ENCODE assay signal across 9 cellular contexts in the genomic region with DNA sequence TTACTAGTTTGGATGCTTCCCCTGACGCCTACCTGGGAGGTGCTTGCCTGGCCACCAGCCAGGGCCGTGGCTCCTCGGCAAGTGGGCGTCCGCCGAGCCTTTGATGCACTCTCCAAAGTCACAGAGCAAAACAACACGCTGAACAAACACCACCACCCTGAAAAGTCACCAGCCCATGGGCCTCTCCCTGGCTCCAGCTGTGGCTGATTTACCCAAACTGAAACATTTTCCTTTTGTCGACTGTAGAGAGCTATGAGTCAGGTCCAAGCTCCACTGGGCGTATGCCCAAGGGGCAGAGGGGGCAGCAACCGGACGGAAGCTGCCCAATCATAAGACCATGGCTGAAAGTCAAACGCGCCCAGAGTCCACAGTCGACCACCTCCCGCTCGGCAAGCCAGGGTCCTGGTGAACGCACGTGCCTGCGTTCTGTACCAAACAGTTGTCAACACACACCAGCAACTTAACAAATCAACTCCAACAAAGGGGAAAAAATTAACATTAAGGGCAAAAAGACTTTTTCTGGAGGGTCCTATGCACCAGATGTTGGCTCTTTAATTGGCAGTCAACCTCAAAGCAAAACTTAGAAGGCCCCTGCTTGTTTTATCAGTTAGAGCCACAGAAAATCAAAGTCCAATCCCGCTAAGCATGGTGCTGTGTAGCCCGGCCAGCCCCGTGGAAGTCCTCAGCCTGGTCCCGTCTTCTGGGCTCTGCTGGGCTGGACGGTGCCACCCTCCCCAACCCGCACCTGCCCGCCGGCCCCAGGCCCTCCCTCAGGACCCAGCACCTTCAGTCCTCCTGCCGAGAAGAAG. TPM values are rescaled to one million over a fixed set of nuclear protein-coding genes. Genes with fewer than 3 reads are reported as not detected.
DNase-seq lines count a peak whose midpoint lies in the region; ATAC-seq and TF ChIP-seq lines count a peak whose summit lies in the region.
"Had no signal": no experiment of that assay in that cellular context is flagged by ENCODE, and none has a peak within 500 bp of the region (broad histone marks: within the 10 kb centered on the region; RNA-seq: fewer than 3 reads in every experiment).

No MANE protein-coding gene starts in this region.

- 0 out of 2 replicates have a peak, but pooled peaks cover 3% of the 10 kb centered on the region for H3K36me3 ChIP-seq in SJSA1
- no peaks in the 10 kb centered on the region for H3K36me3 ChIP-seq in upper lobe of left lung

- no peak for TF ChIP-seq CTCF in upper lobe of left lung (IDR thresholded peaks at IDR 0.05)

- H3K27me3 Mint-ChIP-seq in activated CD4-positive, alpha-beta memory T cell treated with anti-CD3 and anti-CD28 coated beads for 36 hours = no peaks in the 10 kb centered on the region
- H3K27me3 Mint-ChIP-seq in activated CD4-positive, alpha-beta memory T cell treated with anti-CD3 and anti-CD28 coated beads, Interleukin-2, amount 10 ng/mL, durations not matched to agents 7 days and 5 days = peaks cover 11% of the 10 kb centered on the region

- no peaks in the 10 kb centered on the region for H3K9me3 Mint-ChIP-seq in activated CD4-positive, alpha-beta memory T cell treated with anti-CD3 and anti-CD28 coated beads for 36 hours
- no peaks in the 10 kb centered on the region for H3K9me3 Mint-ChIP-seq in activated CD4-positive, alpha-beta memory T cell treated with anti-CD3 and anti-CD28 coated beads, Interleukin-2, amount 10 ng/mL, durations not matched to agents 7 days and 5 days

- TF ChIP-seq POLR2A in upper lobe of left lung (IDR thresholded peaks at IDR 0.05) = no peak

- POLR2A ChIA-PET in activated CD4-positive, alpha-beta memory T cell treated with anti-CD3 and anti-CD28 coated beads for 36 hours (lab: Charles Lee) = no interaction called here
- POLR2A ChIA-PET in activated CD4-positive, alpha-beta memory T cell treated with anti-CD3 and anti-CD28 coated beads, Interleukin-2, amount 10 ng/mL, durations not matched to agents 7 days and 5 days (lab: Charles Lee) = no interaction called here

- TF ChIP-seq EP300 in upper lobe of left lung (IDR thresholded peaks at IDR 0.05) = no peak

- DNase-seq in activated CD4-positive, alpha-beta memory T cell treated with anti-CD3 and anti-CD28 coated beads for 36 hours = peak; percentile 43
- no peak for DNase-seq in activated CD4-positive, alpha-beta memory T cell treated with anti-CD3 and anti-CD28 coated beads, Interleukin-2, amount 10 ng/mL, durations not matched to agents 7 days and 5 days
- DNase-seq in SJSA1 (ENCODE audit: low read depth in 1 of 2, low spot score in 2 of 2) (peak; percentile 85 to 86), islet precursor cell (peak; percentile 59), upper lobe of left lung (peak in 1 of 2 donors; percentile 77), SKM-1 treated with dmso at 0.1 percent for 144 hours (lab: John Stamatoyannopoulos, UW; ENCODE audit: unreplicated experiment) (no peak), hippocampal formation (lab: John Stamatoyannopoulos, UW) (no peak)

- CTCF ChIA-PET in activated CD4-positive, alpha-beta memory T cell treated with anti-CD3 and anti-CD28 coated beads for 36 hours (lab: Charles Lee) = interaction anchor here (1.6 kb wide), 1 partner anchor 14 kb away, joined by 3 read pairs; no protein-coding TSS in a partner anchor
- CTCF ChIA-PET in activated CD4-positive, alpha-beta memory T cell treated with anti-CD3 and anti-CD28 coated beads, Interleukin-2, amount 10 ng/mL, durations not matched to agents 7 days and 5 days (lab: Charles Lee) = no interaction called here

- ATAC-seq in upper lobe of left lung (ENCODE audit: low FRiP score in 2 of 2) = peak in 1 of 2 donors; percentile 60
- no peak for ATAC-seq in HG02970 (IDR thresholded peaks at IDR 0.05; ENCODE audit: low FRiP score, unreplicated experiment)

- H3K27me3 ChIP-seq in SJSA1 (replicated peaks) (no peaks in the 10 kb centered on the region), upper lobe of left lung (no peaks in the 10 kb centered on the region)

- intact Hi-C loops in activated CD4-positive, alpha-beta memory T cell treated with anti-CD3 and anti-CD28 coated beads for 36 hours (cut with micrococcal nuclease) = no loop called here

- peaks cover 55% of the 10 kb centered on the region for H3K4me1 ChIP-seq in SJSA1 (replicated peaks)
- H3K4me1 ChIP-seq in upper lobe of left lung = peaks cover 29 to 59% (median 33%) of the 10 kb centered on the region in 4 donors

- H3K36me3 Mint-ChIP-seq in activated CD4-positive, alpha-beta memory T cell treated with anti-CD3 and anti-CD28 coated beads for 36 hours = no peaks in the 10 kb centered on the region
- no peaks in the 10 kb centered on the region for H3K36me3 Mint-ChIP-seq in activated CD4-positive, alpha-beta memory T cell treated with anti-CD3 and anti-CD28 coated beads, Interleukin-2, amount 10 ng/mL, durations not matched to agents 7 days and 5 days (ENCODE audit: low read depth)

- H3K4me3 Mint-ChIP-seq in activated CD4-positive, alpha-beta memory T cell treated with anti-CD3 and anti-CD28 coated beads for 36 hours = no peak overlapping the region
- H3K4me3 Mint-ChIP-seq in activated CD4-positive, alpha-beta memory T cell treated with anti-CD3 and anti-CD28 coated beads, Interleukin-2, amount 10 ng/mL, durations not matched to agents 7 days and 5 days = no peak overlapping the region
- H3K4me3 Mint-ChIP-seq: CD14-positive monocyte had no signal

- H3K4me1 Mint-ChIP-seq in activated CD4-positive, alpha-beta memory T cell treated with anti-CD3 and anti-CD28 coated beads for 36 hours (ENCODE audit: low read depth) = peaks cover 16% of the 10 kb centered on the region
- peaks cover 15% of the 10 kb centered on the region for H3K4me1 Mint-ChIP-seq in activated CD4-positive, alpha-beta memory T cell treated with anti-CD3 and anti-CD28 coated beads, Interleukin-2, amount 10 ng/mL, durations not matched to agents 7 days and 5 days

- WGBS in upper lobe of left lung, 2 donors = 67 to 79% methylated on average over 26 to 27 of the region's 28 CpGs

- H3K27ac ChIP-seq in SJSA1 (peak overlapping the region; percentile 66), upper lobe of left lung (peak overlapping the region in 3 of 4 donors; percentile 1 to 59 (median 25))

- H3K4me3 ChIP-seq in SJSA1 (peak overlapping the region; percentile 15), upper lobe of left lung (no peak overlapping the region)

- no peak overlapping the region for H3K27ac Mint-ChIP-seq in activated CD4-positive, alpha-beta memory T cell treated with anti-CD3 and anti-CD28 coated beads for 36 hours
- H3K27ac Mint-ChIP-seq in activated CD4-positive, alpha-beta memory T cell treated with anti-CD3 and anti-CD28 coated beads, Interleukin-2, amount 10 ng/mL, durations not matched to agents 7 days and 5 days = no peak overlapping the region

- H3K9me3 ChIP-seq in SJSA1 (replicated peaks) (no peaks in the 10 kb centered on the region), upper lobe of left lung (no peaks in the 10 kb centered on the region)

RNA-seq across cellular contexts. Expression of gene TBC1D16, which starts 47.3 kb away (rescaled TPM):
- total RNA-seq in activated CD4-positive, alpha-beta memory T cell treated with anti-CD3 and anti-CD28 coated beads for 36 hours = 1 to 10 TPM; 5.4 TPM
- total RNA-seq in activated CD4-positive, alpha-beta memory T cell treated with anti-CD3 and anti-CD28 coated beads, Interleukin-2, amount 10 ng/mL, durations not matched to agents 7 days and 5 days = under 1 TPM; 0.63 TPM
- total RNA-seq in SJSA1 (2014; rRNA removed; shearing (Covaris generic)) = 39.5 and 42.0 TPM in 2 replicates
- total RNA-seq in upper lobe of left lung = 10 to 100 TPM; 15.6 to 60.8 (median 24.1) TPM

RNA-seq across cellular contexts. Expression of gene CCDC40, which starts 48.1 kb away (rescaled TPM):
- under 1 TPM; 0.82 to 1.00 TPM for total RNA-seq in activated CD4-positive, alpha-beta memory T cell treated with anti-CD3 and anti-CD28 coated beads for 36 hours
- not detected for total RNA-seq in activated CD4-positive, alpha-beta memory T cell treated with anti-CD3 and anti-CD28 coated beads, Interleukin-2, amount 10 ng/mL, durations not matched to agents 7 days and 5 days
- total RNA-seq in SJSA1 (2014; rRNA removed; shearing (Covaris generic)) = 2.2 TPM in 1 of 2 replicates, not detected in the other
- total RNA-seq in upper lobe of left lung = 10 to 100 TPM in 5 of 6 donors, 1 to 10 TPM in 1; 4.1 to 96.4 (median 24.2) TPM

Comparison
In these comparisons a context has a peak if more than half of its experiments do, and no peak if none do; other contexts are left out.
1. DNase-seq: peak in activated CD4-positive, alpha-beta memory T cell treated with anti-CD3 and anti-CD28 coated beads for 36 hours (single experiment), SJSA1 (2 of 2) and islet precursor cell (single experiment); none in activated CD4-positive, alpha-beta memory T cell treated with anti-CD3 and anti-CD28 coated beads, Interleukin-2, amount 10 ng/mL, durations not matched to agents 7 days and 5 days (single experiment), SKM-1 treated with dmso at 0.1 percent for 144 hours (single experiment) and hippocampal formation (0 of 2).